In genomic region chr22:17984114-17984513, GRCh38 we compare ENCODE assay signal across 18 cellular contexts. TPM values are rescaled to one million over a fixed set of nuclear protein-coding genes. Genes with fewer than 3 reads are reported as not detected.
DNase-seq lines count a peak whose midpoint lies in the region; ATAC-seq lines count a peak whose summit lies in the region.
"Had no signal": no experiment of that assay in that cellular context is flagged by ENCODE, and none has a peak within 500 bp of the region (broad histone marks: within the 10 kb centered on the region; RNA-seq: fewer than 3 reads in every experiment).

No MANE protein-coding gene starts in this region.

- no peaks in the 10 kb centered on the region for H3K27me3 Mint-ChIP-seq in stimulated activated naive CD8-positive, alpha-beta T cell treated with anti-CD3 and anti-CD28 coated beads, Interleukin-15, amount 100 ng/mL, for 72 hours
- H3K27me3 Mint-ChIP-seq in stimulated activated naive CD8-positive, alpha-beta T cell treated with anti-CD3 and anti-CD28 coated beads, Interleukin-15, Interleukin-2, amounts not matched to agents 100 ng/mL and 50 ng/mL, for 24 hours, result no peaks in the 10 kb centered on the region

- peak; percentile 38 for ATAC-seq in stimulated activated naive CD8-positive, alpha-beta T cell treated with anti-CD3 and anti-CD28 coated beads, Interleukin-15, Interleukin-2, amounts not matched to agents 100 U/mL and 50 U/mL, for 24 hours
- ATAC-seq in stimulated activated naive CD8-positive, alpha-beta T cell treated with anti-CD3 and anti-CD28 coated beads, Interleukin-15, amount 100 ng/mL, for 72 hours, result no peak
- ATAC-seq in GM21528 (IDR thresholded peaks at IDR 0.05; ENCODE audit: low FRiP score, unreplicated experiment) (no peak), GM19395 (IDR thresholded peaks at IDR 0.05; ENCODE audit: unreplicated experiment) (no peak)
- ATAC-seq: gastroesophageal sphincter, WTC11 had no signal

- H3K4me1 Mint-ChIP-seq in stimulated activated naive CD8-positive, alpha-beta T cell treated with anti-CD3 and anti-CD28 coated beads, Interleukin-15, amount 100 ng/mL, for 72 hours, result peaks cover 52% of the 10 kb centered on the region
- peaks cover 63% of the 10 kb centered on the region for H3K4me1 Mint-ChIP-seq in stimulated activated naive CD8-positive, alpha-beta T cell treated with anti-CD3 and anti-CD28 coated beads, Interleukin-15, Interleukin-2, amounts not matched to agents 100 ng/mL and 50 ng/mL, for 24 hours (ENCODE audit: low read depth)

- DNase-seq in stimulated activated naive CD8-positive, alpha-beta T cell treated with anti-CD3 and anti-CD28 coated beads, Interleukin-15, Interleukin-2, amounts not matched to agents 100 U/mL and 50 U/mL, for 24 hours, result no peak
- no peak for DNase-seq in stimulated activated naive CD8-positive, alpha-beta T cell treated with anti-CD3 and anti-CD28 coated beads, Interleukin-15, amount 100 ng/mL, for 72 hours
- DNase-seq in MG63 (peak; percentile 70), dermis blood vessel endothelial cell (peak; percentile 59), NAMALWA (ENCODE audit: low spot score) (no peak)
- DNase-seq: activated gamma-delta T cell treated with Interleukin-2 at 50 U/mL for 16 hours; NCI-H1092 treated with DMSO at 0.1 percent for 48 hours; NCI-H2171 treated with DMSO at 0.1 percent for 48 hours; NK-92 treated with Interleukin-12 subunit alpha and Interleukin-12 subunit beta, amount 100 ng/mL, for 24 hours; stimulated activated CD4-positive, alpha-beta T cell treated with anti-CD3 and anti-CD28 coated beads, Interleukin-4, amount 100 ng/mL, for 1 hour had no signal

- no peaks in the 10 kb centered on the region for H3K36me3 Mint-ChIP-seq in stimulated activated naive CD8-positive, alpha-beta T cell treated with anti-CD3 and anti-CD28 coated beads, Interleukin-15, Interleukin-2, amounts not matched to agents 100 ng/mL and 50 ng/mL, for 24 hours (ENCODE audit: low read depth)
- H3K36me3 Mint-ChIP-seq: WTC11 had no signal

- no peaks in the 10 kb centered on the region for H3K9me3 Mint-ChIP-seq in stimulated activated naive CD8-positive, alpha-beta T cell treated with anti-CD3 and anti-CD28 coated beads, Interleukin-15, amount 100 ng/mL, for 72 hours
- no peaks in the 10 kb centered on the region for H3K9me3 Mint-ChIP-seq in stimulated activated naive CD8-positive, alpha-beta T cell treated with anti-CD3 and anti-CD28 coated beads, Interleukin-15, Interleukin-2, amounts not matched to agents 100 ng/mL and 50 ng/mL, for 24 hours
- H3K9me3 Mint-ChIP-seq: T-helper 1 cell treated with Interleukin-12 subunit alpha and Interleukin-12 subunit beta and Interleukin-4 antibody, amounts not matched to agents 30 μg/mL and 1 μg/mL, for 36 hours; WTC11 had no signal

- H3K36me3 ChIP-seq in MG63, result peaks cover 13% of the 10 kb centered on the region
- H3K36me3 ChIP-seq: gastroesophageal sphincter, thoracic aorta had no signal

- H3K27ac Mint-ChIP-seq in stimulated activated naive CD8-positive, alpha-beta T cell treated with anti-CD3 and anti-CD28 coated beads, Interleukin-15, amount 100 ng/mL, for 72 hours, result peak overlapping the region in 1 of 2 donors; percentile 79
- H3K27ac Mint-ChIP-seq in stimulated activated naive CD8-positive, alpha-beta T cell treated with anti-CD3 and anti-CD28 coated beads, Interleukin-15, Interleukin-2, amounts not matched to agents 100 ng/mL and 50 ng/mL, for 24 hours, result peak overlapping the region; percentile 32
- H3K27ac Mint-ChIP-seq: T-helper 1 cell treated with Interleukin-12 subunit alpha and Interleukin-12 subunit beta and Interleukin-4 antibody, amounts not matched to agents 30 μg/mL and 1 μg/mL, for 36 hours; WTC11 had no signal

- H3K27me3 ChIP-seq in MG63, result no peaks in the 10 kb centered on the region
- H3K27me3 ChIP-seq: gastroesophageal sphincter had no signal

- no peak overlapping the region for H3K4me3 Mint-ChIP-seq in stimulated activated naive CD8-positive, alpha-beta T cell treated with anti-CD3 and anti-CD28 coated beads, Interleukin-15, amount 100 ng/mL, for 72 hours
- H3K4me3 Mint-ChIP-seq in stimulated activated naive CD8-positive, alpha-beta T cell treated with anti-CD3 and anti-CD28 coated beads, Interleukin-15, Interleukin-2, amounts not matched to agents 100 ng/mL and 50 ng/mL, for 24 hours, result peak overlapping the region; percentile 28
- H3K4me3 Mint-ChIP-seq: T-helper 1 cell treated with Interleukin-12 subunit alpha and Interleukin-12 subunit beta and Interleukin-4 antibody, amounts not matched to agents 30 μg/mL and 1 μg/mL, for 36 hours; WTC11 had no signal

- no peaks in the 10 kb centered on the region for H3K9me3 ChIP-seq in MG63
- H3K9me3 ChIP-seq: gastroesophageal sphincter, thoracic aorta had no signal

- no peak overlapping the region for H3K4me3 ChIP-seq in MG63
- H3K4me3 ChIP-seq: coronary artery, gastroesophageal sphincter, thoracic aorta had no signal

RNA-seq across cellular contexts. Expression of gene MICAL3, which starts 40.2 kb away (rescaled TPM):
- 13.4 and 20.6 TPM in 2 replicates for total RNA-seq in MG63 (2014; rRNA removed; shearing (Covaris generic); ENCODE audit: low replicate concordance)
- total RNA-seq in dermis blood vessel endothelial cell, result 40.2 and 43.4 TPM in 2 replicates

Comparison
In these comparisons a context has a peak if more than half of its experiments do, and no peak if none do; other contexts are left out.
1. DNase-seq: peak in MG63 (single experiment) and dermis blood vessel endothelial cell (single experiment); none in stimulated activated naive CD8-positive, alpha-beta T cell treated with anti-CD3 and anti-CD28 coated beads, Interleukin-15, Interleukin-2, amounts not matched to agents 100 U/mL and 50 U/mL, for 24 hours (single experiment), stimulated activated naive CD8-positive, alpha-beta T cell treated with anti-CD3 and anti-CD28 coated beads, Interleukin-15, amount 100 ng/mL, for 72 hours (0 of 2) and NAMALWA (single experiment).